ENCODE assay signal across 13 cellular contexts in genomic region chr11:123545726-123546125, GRCh38.
"Had no signal": no experiment of that assay in that cellular context is flagged by ENCODE, and none has a peak within 500 bp of the region (broad histone marks: within the 10 kb centered on the region; RNA-seq: fewer than 3 reads in every experiment).

No MANE protein-coding gene starts in this region.

- H3K4me2 ChIP-seq: smooth muscle cell had no signal

- H3K9me3 Mint-ChIP-seq: activated CD4-positive, alpha-beta memory T cell treated with anti-CD3 and anti-CD28 coated beads for 36 hours; activated naive CD8-positive, alpha-beta T cell treated with anti-CD3 and anti-CD28 coated beads for 36 hours; activated T-cell treated with anti-CD3 and anti-CD28 coated beads, Interleukin-2, amount 50 U/mL, for 72 hours had no signal

- H3K36me3 Mint-ChIP-seq: activated naive CD8-positive, alpha-beta T cell treated with anti-CD3 and anti-CD28 coated beads for 36 hours had no signal

- H3K27ac ChIP-seq: ascending aorta, cardiac muscle cell, foreskin keratinocyte had no signal

- H3K4me3 ChIP-seq: ascending aorta, cardiac muscle cell, smooth muscle cell had no signal

- H3K4me1 ChIP-seq: ascending aorta, foreskin keratinocyte had no signal

- H3K9me3 ChIP-seq: ascending aorta had no signal

- ATAC-seq: activated T-cell treated with anti-CD3 and anti-CD28 coated beads, Interleukin-2, amount 50 U/mL, for 72 hours; esophagus mucosa; foreskin keratinocyte had no signal

- H3K27me3 Mint-ChIP-seq: activated CD4-positive, alpha-beta memory T cell treated with anti-CD3 and anti-CD28 coated beads for 36 hours; activated naive CD8-positive, alpha-beta T cell treated with anti-CD3 and anti-CD28 coated beads for 36 hours had no signal

- H3K27me3 ChIP-seq: ascending aorta, cardiac muscle cell, foreskin keratinocyte had no signal

- H3K4me3 Mint-ChIP-seq: activated CD4-positive, alpha-beta memory T cell treated with anti-CD3 and anti-CD28 coated beads for 36 hours; activated naive CD8-positive, alpha-beta T cell treated with anti-CD3 and anti-CD28 coated beads for 36 hours; activated T-cell treated with anti-CD3 and anti-CD28 coated beads, Interleukin-2, amount 50 U/mL, for 72 hours had no signal

- H3K36me3 ChIP-seq: ascending aorta, cardiac muscle cell had no signal

- DNase-seq: activated CD4-positive, alpha-beta memory T cell treated with anti-CD3 and anti-CD28 coated beads for 36 hours; activated CD4-positive, alpha-beta T cell treated with anti-CD3 and anti-CD28 coated beads for 1 hour; activated CD8-positive, alpha-beta memory T cell treated with anti-CD3 and anti-CD28 coated beads, Interleukin-2, amount 50 U/mL, for 4 hours; activated gamma-delta T cell treated with Interleukin-2 at 50 U/mL for 16 hours; activated naive CD8-positive, alpha-beta T cell treated with anti-CD3 and anti-CD28 coated beads for 36 hours; activated T-cell treated with anti-CD3 and anti-CD28 coated beads, Interleukin-2, amount 50 U/mL, for 72 hours; foreskin keratinocyte; head of caudate nucleus; islet precursor cell had no signal

- H3K27ac Mint-ChIP-seq: activated CD4-positive, alpha-beta memory T cell treated with anti-CD3 and anti-CD28 coated beads for 36 hours; activated naive CD8-positive, alpha-beta T cell treated with anti-CD3 and anti-CD28 coated beads for 36 hours; activated T-cell treated with anti-CD3 and anti-CD28 coated beads, Interleukin-2, amount 50 U/mL, for 72 hours had no signal
